ENCODE assay signal across 1 cellular context in genomic region chr11:32168924-32169323, GRCh38.
TF ChIP-seq lines count a peak whose summit lies in the region.

No MANE protein-coding gene starts in this region.

TF ChIP-seq in GM23338, 12 proteins besides CTCF, POLR2A, EP300 and RAD21 (continued from another document):
- no peak for TF ChIP-seq ZNF462 (CRISPR knock-in tag; IDR thresholded peaks at IDR 0.05)
- TF ChIP-seq ZNF331 (CRISPR knock-in tag; IDR thresholded peaks at IDR 0.05; ENCODE audit: low read depth) = no peak
- no peak for TF ChIP-seq JUNB (IDR thresholded peaks at IDR 0.05; ENCODE audit: unreplicated experiment)
- no peak for TF ChIP-seq REST (IDR thresholded peaks at IDR 0.05; ENCODE audit: unreplicated experiment)
- TF ChIP-seq EZH2 (IDR thresholded peaks at IDR 0.05; ENCODE audit: low read depth, unreplicated experiment) = no peak
- TF ChIP-seq STAT1 (IDR thresholded peaks at IDR 0.05; ENCODE audit: unreplicated experiment) = no peak
